Comparison of ENCODE assay signal across 1 cellular context in the genomic region with DNA sequence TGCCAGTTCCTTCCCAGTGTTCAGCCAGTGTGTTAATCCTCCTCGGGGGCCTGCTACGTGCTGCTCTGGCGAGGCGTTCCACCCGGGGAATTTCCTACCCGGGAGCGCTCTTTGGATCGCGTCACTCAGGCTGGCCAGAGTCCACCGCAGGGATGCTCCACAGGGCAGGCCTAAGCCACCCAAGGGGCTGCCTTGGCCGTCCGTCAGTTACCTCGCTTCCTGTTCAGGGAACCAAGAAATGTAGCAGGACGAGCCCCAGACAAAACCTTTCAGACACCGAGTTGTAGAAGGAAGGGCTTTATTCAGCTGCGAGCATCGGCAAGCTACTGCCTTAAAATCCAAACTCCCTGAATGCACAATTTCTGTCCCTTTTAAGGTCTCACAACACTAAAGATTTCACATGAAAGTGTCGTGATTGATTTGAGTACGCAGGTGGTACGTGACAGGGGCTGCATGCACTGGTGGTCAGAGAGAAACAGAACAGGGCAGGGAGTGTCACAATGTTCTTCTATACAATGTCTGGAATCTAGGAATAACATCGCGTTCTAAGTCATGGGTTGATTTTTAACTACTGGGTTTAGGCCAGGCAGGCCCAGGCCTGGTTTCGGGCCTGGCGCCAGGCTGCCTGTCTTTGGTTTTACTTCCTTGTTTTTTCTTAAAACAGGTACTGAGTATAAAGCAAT.
A peak's percentile ranks its signal among the peaks of the same experiment; 100 is the strongest.
TF ChIP-seq lines count a peak whose summit lies in the region.

No MANE protein-coding gene starts in this region.

TF ChIP-seq in HepG2, 621 proteins besides CTCF, POLR2A, EP300 and RAD21 (continues in another document):
- TF ChIP-seq SP140L (CRISPR knock-in tag; IDR thresholded peaks at IDR 0.05; ENCODE audit: borderline replicate concordance) (no peak), DPF2 (CRISPR knock-in tag; IDR thresholded peaks at IDR 0.05; ENCODE audit: borderline replicate concordance, low read depth) (peak; percentile 33; the same call in 1 of the 2 replicates), MTF1 (CRISPR knock-in tag; IDR thresholded peaks at IDR 0.05) (no peak), TEAD2 (CRISPR knock-in tag; IDR thresholded peaks at IDR 0.05) (no peak), TAF15 (IDR thresholded peaks at IDR 0.05; ENCODE audit: low read depth, low read length, poor library complexity, severe bottlenecking) (no peak), ZNF773 (CRISPR knock-in tag; IDR thresholded peaks at IDR 0.05; ENCODE audit: borderline replicate concordance) (no peak), ZNF746 (CRISPR knock-in tag; IDR thresholded peaks at IDR 0.05) (no peak; the same call in 1 of the 2 replicates), ZFP62 (CRISPR knock-in tag; IDR thresholded peaks at IDR 0.05) (no peak), ZNF781 (CRISPR knock-in tag; IDR thresholded peaks at IDR 0.05; ENCODE audit: borderline replicate concordance, not compliant biosample characterization) (peak; percentile 90), ZNF670 (CRISPR knock-in tag; IDR thresholded peaks at IDR 0.05; ENCODE audit: borderline replicate concordance) (no peak; the same call in 1 of the 2 replicates), PRMT3 (CRISPR knock-in tag; IDR thresholded peaks at IDR 0.05; ENCODE audit: borderline replicate concordance, low read depth) (no peak), ZBTB3 (CRISPR knock-in tag; IDR thresholded peaks at IDR 0.05; ENCODE audit: borderline replicate concordance, low read depth) (peak; percentile 43; the same call in 1 of the 2 replicates), ZNF816 (CRISPR knock-in tag; IDR thresholded peaks at IDR 0.05; ENCODE audit: borderline replicate concordance) (peak; percentile 53; the same call in 1 of the 2 replicates), KDM2A (CRISPR knock-in tag; IDR thresholded peaks at IDR 0.05; ENCODE audit: borderline replicate concordance, low read depth) (peak; percentile 62; the same call in 1 of the 2 replicates), NFKBIZ (CRISPR knock-in tag; IDR thresholded peaks at IDR 0.05) (no peak), ZNF780A (CRISPR knock-in tag; IDR thresholded peaks at IDR 0.05) (no peak), ZNF749 (CRISPR knock-in tag; IDR thresholded peaks at IDR 0.05; ENCODE audit: borderline replicate concordance) (no peak), TRIM24 (CRISPR knock-in tag; IDR thresholded peaks at IDR 0.05) (no peak), ZNF841 (CRISPR knock-in tag; IDR thresholded peaks at IDR 0.05; ENCODE audit: borderline replicate concordance) (no peak), ZC3H4 (CRISPR knock-in tag; IDR thresholded peaks at IDR 0.05; ENCODE audit: borderline replicate concordance) (peak; percentile 68; the same call in 1 of the 2 replicates), ELF1 (CRISPR knock-in tag; IDR thresholded peaks at IDR 0.05) (peak; percentile 60), SNRNP70 (IDR thresholded peaks at IDR 0.05; ENCODE audit: low read depth, low read length) (no peak), KDM1A (CRISPR knock-in tag; IDR thresholded peaks at IDR 0.05) (peak; percentile 68), RAD51 (IDR thresholded peaks at IDR 0.05; ENCODE audit: borderline replicate concordance) (no peak), AGO2 (optimal IDR thresholded peaks at IDR 0.05; ENCODE audit: low read depth, low read length) (no peak)
- TF ChIP-seq, protein P1, sequence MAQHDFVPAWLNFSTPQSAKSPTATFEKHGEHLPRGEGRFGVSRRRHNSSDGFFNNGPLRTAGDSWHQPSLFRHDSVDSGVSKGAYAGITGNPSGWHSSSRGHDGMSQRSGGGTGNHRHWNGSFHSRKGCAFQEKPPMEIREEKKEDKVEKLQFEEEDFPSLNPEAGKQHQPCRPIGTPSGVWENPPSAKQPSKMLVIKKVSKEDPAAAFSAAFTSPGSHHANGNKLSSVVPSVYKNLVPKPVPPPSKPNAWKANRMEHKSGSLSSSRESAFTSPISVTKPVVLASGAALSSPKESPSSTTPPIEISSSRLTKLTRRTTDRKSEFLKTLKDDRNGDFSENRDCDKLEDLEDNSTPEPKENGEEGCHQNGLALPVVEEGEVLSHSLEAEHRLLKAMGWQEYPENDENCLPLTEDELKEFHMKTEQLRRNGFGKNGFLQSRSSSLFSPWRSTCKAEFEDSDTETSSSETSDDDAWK (CRISPR knock-in tag; IDR thresholded peaks at IDR 0.05): no peak
- TF ChIP-seq, protein P2, sequence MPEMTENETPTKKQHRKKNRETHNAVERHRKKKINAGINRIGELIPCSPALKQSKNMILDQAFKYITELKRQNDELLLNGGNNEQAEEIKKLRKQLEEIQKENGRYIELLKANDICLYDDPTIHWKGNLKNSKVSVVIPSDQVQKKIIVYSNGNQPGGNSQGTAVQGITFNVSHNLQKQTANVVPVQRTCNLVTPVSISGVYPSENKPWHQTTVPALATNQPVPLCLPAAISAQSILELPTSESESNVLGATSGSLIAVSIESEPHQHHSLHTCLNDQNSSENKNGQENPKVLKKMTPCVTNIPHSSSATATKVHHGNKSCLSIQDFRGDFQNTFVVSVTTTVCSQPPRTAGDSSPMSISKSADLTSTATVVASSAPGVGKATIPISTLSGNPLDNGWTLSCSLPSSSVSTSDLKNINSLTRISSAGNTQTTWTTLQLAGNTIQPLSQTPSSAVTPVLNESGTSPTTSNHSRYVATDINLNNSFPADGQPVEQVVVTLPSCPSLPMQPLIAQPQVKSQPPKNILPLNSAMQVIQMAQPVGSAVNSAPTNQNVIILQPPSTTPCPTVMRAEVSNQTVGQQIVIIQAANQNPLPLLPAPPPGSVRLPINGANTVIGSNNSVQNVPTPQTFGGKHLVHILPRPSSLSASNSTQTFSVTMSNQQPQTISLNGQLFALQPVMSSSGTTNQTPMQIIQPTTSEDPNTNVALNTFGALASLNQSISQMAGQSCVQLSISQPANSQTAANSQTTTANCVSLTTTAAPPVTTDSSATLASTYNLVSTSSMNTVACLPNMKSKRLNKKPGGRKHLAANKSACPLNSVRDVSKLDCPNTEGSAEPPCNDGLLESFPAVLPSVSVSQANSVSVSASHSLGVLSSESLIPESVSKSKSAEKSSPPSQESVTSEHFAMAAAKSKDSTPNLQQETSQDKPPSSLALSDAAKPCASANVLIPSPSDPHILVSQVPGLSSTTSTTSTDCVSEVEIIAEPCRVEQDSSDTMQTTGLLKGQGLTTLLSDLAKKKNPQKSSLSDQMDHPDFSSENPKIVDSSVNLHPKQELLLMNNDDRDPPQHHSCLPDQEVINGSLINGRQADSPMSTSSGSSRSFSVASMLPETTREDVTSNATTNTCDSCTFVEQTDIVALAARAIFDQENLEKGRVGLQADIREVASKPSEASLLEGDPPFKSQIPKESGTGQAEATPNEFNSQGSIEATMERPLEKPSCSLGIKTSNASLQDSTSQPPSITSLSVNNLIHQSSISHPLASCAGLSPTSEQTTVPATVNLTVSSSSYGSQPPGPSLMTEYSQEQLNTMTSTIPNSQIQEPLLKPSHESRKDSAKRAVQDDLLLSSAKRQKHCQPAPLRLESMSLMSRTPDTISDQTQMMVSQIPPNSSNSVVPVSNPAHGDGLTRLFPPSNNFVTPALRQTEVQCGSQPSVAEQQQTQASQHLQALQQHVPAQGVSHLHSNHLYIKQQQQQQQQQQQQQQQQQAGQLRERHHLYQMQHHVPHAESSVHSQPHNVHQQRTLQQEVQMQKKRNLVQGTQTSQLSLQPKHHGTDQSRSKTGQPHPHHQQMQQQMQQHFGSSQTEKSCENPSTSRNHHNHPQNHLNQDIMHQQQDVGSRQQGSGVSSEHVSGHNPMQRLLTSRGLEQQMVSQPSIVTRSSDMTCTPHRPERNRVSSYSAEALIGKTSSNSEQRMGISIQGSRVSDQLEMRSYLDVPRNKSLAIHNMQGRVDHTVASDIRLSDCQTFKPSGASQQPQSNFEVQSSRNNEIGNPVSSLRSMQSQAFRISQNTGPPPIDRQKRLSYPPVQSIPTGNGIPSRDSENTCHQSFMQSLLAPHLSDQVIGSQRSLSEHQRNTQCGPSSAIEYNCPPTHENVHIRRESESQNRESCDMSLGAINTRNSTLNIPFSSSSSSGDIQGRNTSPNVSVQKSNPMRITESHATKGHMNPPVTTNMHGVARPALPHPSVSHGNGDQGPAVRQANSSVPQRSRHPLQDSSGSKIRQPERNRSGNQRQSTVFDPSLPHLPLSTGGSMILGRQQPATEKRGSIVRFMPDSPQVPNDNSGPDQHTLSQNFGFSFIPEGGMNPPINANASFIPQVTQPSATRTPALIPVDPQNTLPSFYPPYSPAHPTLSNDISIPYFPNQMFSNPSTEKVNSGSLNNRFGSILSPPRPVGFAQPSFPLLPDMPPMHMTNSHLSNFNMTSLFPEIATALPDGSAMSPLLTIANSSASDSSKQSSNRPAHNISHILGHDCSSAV (CRISPR knock-in tag; IDR thresholded peaks at IDR 0.05; ENCODE audit: borderline replicate concordance): no peak
- TF ChIP-seq, protein P3, sequence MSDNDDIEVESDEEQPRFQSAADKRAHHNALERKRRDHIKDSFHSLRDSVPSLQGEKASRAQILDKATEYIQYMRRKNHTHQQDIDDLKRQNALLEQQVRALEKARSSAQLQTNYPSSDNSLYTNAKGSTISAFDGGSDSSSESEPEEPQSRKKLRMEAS (IDR thresholded peaks at IDR 0.05): peak; percentile 53; the same call in 1 of the 2 replicates
- TF ChIP-seq, protein P4, sequence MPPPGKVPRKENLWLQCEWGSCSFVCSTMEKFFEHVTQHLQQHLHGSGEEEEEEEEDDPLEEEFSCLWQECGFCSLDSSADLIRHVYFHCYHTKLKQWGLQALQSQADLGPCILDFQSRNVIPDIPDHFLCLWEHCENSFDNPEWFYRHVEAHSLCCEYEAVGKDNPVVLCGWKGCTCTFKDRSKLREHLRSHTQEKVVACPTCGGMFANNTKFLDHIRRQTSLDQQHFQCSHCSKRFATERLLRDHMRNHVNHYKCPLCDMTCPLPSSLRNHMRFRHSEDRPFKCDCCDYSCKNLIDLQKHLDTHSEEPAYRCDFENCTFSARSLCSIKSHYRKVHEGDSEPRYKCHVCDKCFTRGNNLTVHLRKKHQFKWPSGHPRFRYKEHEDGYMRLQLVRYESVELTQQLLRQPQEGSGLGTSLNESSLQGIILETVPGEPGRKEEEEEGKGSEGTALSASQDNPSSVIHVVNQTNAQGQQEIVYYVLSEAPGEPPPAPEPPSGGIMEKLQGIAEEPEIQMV (CRISPR knock-in tag; IDR thresholded peaks at IDR 0.05; ENCODE audit: low read depth): peak; percentile 86; the same call in 1 of the 2 replicates
- TF ChIP-seq, protein P5, sequence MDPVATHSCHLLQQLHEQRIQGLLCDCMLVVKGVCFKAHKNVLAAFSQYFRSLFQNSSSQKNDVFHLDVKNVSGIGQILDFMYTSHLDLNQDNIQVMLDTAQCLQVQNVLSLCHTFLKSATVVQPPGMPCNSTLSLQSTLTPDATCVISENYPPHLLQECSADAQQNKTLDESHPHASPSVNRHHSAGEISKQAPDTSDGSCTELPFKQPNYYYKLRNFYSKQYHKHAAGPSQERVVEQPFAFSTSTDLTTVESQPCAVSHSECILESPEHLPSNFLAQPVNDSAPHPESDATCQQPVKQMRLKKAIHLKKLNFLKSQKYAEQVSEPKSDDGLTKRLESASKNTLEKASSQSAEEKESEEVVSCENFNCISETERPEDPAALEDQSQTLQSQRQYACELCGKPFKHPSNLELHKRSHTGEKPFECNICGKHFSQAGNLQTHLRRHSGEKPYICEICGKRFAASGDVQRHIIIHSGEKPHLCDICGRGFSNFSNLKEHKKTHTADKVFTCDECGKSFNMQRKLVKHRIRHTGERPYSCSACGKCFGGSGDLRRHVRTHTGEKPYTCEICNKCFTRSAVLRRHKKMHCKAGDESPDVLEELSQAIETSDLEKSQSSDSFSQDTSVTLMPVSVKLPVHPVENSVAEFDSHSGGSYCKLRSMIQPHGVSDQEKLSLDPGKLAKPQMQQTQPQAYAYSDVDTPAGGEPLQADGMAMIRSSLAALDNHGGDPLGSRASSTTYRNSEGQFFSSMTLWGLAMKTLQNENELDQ (CRISPR knock-in tag; IDR thresholded peaks at IDR 0.05; ENCODE audit: borderline replicate concordance): no peak
- TF ChIP-seq, protein P6, sequence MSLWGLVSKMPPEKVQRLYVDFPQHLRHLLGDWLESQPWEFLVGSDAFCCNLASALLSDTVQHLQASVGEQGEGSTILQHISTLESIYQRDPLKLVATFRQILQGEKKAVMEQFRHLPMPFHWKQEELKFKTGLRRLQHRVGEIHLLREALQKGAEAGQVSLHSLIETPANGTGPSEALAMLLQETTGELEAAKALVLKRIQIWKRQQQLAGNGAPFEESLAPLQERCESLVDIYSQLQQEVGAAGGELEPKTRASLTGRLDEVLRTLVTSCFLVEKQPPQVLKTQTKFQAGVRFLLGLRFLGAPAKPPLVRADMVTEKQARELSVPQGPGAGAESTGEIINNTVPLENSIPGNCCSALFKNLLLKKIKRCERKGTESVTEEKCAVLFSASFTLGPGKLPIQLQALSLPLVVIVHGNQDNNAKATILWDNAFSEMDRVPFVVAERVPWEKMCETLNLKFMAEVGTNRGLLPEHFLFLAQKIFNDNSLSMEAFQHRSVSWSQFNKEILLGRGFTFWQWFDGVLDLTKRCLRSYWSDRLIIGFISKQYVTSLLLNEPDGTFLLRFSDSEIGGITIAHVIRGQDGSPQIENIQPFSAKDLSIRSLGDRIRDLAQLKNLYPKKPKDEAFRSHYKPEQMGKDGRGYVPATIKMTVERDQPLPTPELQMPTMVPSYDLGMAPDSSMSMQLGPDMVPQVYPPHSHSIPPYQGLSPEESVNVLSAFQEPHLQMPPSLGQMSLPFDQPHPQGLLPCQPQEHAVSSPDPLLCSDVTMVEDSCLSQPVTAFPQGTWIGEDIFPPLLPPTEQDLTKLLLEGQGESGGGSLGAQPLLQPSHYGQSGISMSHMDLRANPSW (CRISPR knock-in tag; IDR thresholded peaks at IDR 0.05; ENCODE audit: borderline replicate concordance): no peak
- TF ChIP-seq, protein P7, sequence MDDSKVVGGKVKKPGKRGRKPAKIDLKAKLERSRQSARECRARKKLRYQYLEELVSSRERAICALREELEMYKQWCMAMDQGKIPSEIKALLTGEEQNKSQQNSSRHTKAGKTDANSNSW (CRISPR knock-in tag; IDR thresholded peaks at IDR 0.05; ENCODE audit: borderline replicate concordance): no peak; the same call in 1 of the 2 replicates
